7 cellular contexts compared by ENCODE assay signal in genomic region chr12:24901975-24902461, GRCh38. TPM values are rescaled to one million over a fixed set of nuclear protein-coding genes. Genes with fewer than 3 reads are reported as not detected.
DNase-seq lines count a peak whose midpoint lies in the region; ATAC-seq and TF ChIP-seq lines count a peak whose summit lies in the region.

No MANE protein-coding gene starts in this region.

- peaks cover 32% of the 10 kb centered on the region for H3K4me1 Mint-ChIP-seq in brain
- H3K4me1 Mint-ChIP-seq in stimulated activated naive CD8-positive, alpha-beta T cell treated with anti-CD3 and anti-CD28 coated beads, Interleukin-15, Interleukin-2, amounts not matched to agents 100 ng/mL and 50 ng/mL, for 24 hours (ENCODE audit: low read depth), result peaks cover 51% of the 10 kb centered on the region

- no peak for ATAC-seq in IMR-90 (ENCODE audit: low read depth)
- no peak for ATAC-seq in HG02642 (IDR thresholded peaks at IDR 0.05; ENCODE audit: poor library complexity, unreplicated experiment)
- ATAC-seq in HG03520 (IDR thresholded peaks at IDR 0.05; ENCODE audit: unreplicated experiment), result no peak
- ATAC-seq in GM21619 (IDR thresholded peaks at IDR 0.05; ENCODE audit: unreplicated experiment), result no peak

- H3K27me3 Mint-ChIP-seq in brain, result no peaks in the 10 kb centered on the region
- peaks cover 30% of the 10 kb centered on the region for H3K27me3 Mint-ChIP-seq in stimulated activated naive CD8-positive, alpha-beta T cell treated with anti-CD3 and anti-CD28 coated beads, Interleukin-15, Interleukin-2, amounts not matched to agents 100 ng/mL and 50 ng/mL, for 24 hours

- no peak overlapping the region for H3K56ac ChIP-seq in IMR-90 (ENCODE audit: extremely low read depth, insufficient read depth, low read length)

- dilution Hi-C loops in IMR-90 (cut with HindIII; ENCODE audit: low sequenced_read_pairs, unreplicated experiment), result no loop called here

- peak overlapping the region; percentile 39; the same call in 1 of the 2 replicates for H4K91ac ChIP-seq in IMR-90 (ENCODE audit: insufficient read depth, low read depth, low read length)

- TF ChIP-seq CTCF in IMR-90 (conservative IDR thresholded peaks at IDR 0.05; ENCODE audit: low read depth, low read length), result no peak
- no peak for TF ChIP-seq CTCF in brain (conservative IDR thresholded peaks at IDR 0.05)

- H2AFZ ChIP-seq in IMR-90 (replicated peaks; ENCODE audit: low read length, poor library complexity), result peak overlapping the region; percentile 24

- H3K18ac ChIP-seq in IMR-90 (ENCODE audit: low read depth, low read length), result peak overlapping the region; percentile 54; the same call in 1 of the 2 replicates

- H4K8ac ChIP-seq in IMR-90 (ENCODE audit: low read depth in 2 of 2, low read length in 2 of 2), result peak overlapping the region; percentile 56 to 76; a peak in 2 of 4 replicates

- TF ChIP-seq POLR2A in IMR-90 (IDR thresholded peaks at IDR 0.05; ENCODE audit: low read depth, low read length), result no peak

- CTCF ChIA-PET in IMR-90 (lab: Yijun Ruan, JAX), result no interaction called here

- H3K36me3 Mint-ChIP-seq in brain, result peaks cover 21% of the 10 kb centered on the region
- H3K36me3 Mint-ChIP-seq in stimulated activated naive CD8-positive, alpha-beta T cell treated with anti-CD3 and anti-CD28 coated beads, Interleukin-15, Interleukin-2, amounts not matched to agents 100 ng/mL and 50 ng/mL, for 24 hours (ENCODE audit: low read depth), result peaks cover 21% of the 10 kb centered on the region

- H3K27ac ChIP-seq in IMR-90 (ENCODE audit: insufficient read depth, low read length), result no peak overlapping the region

- peak overlapping the region; percentile 48 for H3K4me2 ChIP-seq in IMR-90 (ENCODE audit: low read depth, low read length)

- H3K14ac ChIP-seq in IMR-90 (replicated peaks; ENCODE audit: low read depth, low read length), result peak overlapping the region; percentile 44; the same call in 1 of the 2 replicates

- intact Hi-C loops in IMR-90 (cut with micrococcal nuclease), result no loop called here

- H3K79me1 ChIP-seq in IMR-90 (ENCODE audit: low read depth in 1 of 2, low read length in 2 of 2), result peaks cover 34 to 87% of the 10 kb centered on the region in 2 experiments

- peak overlapping the region; percentile 91 to 96 (median 93) for H3K4me3 Mint-ChIP-seq in brain
- peak overlapping the region; percentile 93 for H3K4me3 Mint-ChIP-seq in stimulated activated naive CD8-positive, alpha-beta T cell treated with anti-CD3 and anti-CD28 coated beads, Interleukin-15, Interleukin-2, amounts not matched to agents 100 ng/mL and 50 ng/mL, for 24 hours

- POLR2A ChIA-PET in IMR-90 (lab: Charles Lee; ENCODE audit: unreplicated experiment), result no interaction called here

- no peak overlapping the region for H2BK15ac ChIP-seq in IMR-90 (ENCODE audit: low read depth, low read length)

- H4K5ac ChIP-seq in IMR-90 (ENCODE audit: low read depth, low read length), result peak overlapping the region; percentile 89; the same call in 1 of the 2 replicates

- peak overlapping the region; percentile 51 to 99 (median 92) for H3K27ac Mint-ChIP-seq in brain
- H3K27ac Mint-ChIP-seq in stimulated activated naive CD8-positive, alpha-beta T cell treated with anti-CD3 and anti-CD28 coated beads, Interleukin-15, Interleukin-2, amounts not matched to agents 100 ng/mL and 50 ng/mL, for 24 hours, result peak overlapping the region; percentile 97

- peaks cover 26% of the 10 kb centered on the region for H3K9me1 ChIP-seq in IMR-90 (ENCODE audit: insufficient read depth, low read length)

- no TSS peak for BruUV-seq in IMR-90 (replicated peaks; lab: Mats Ljungman, UMichigan)

- peak overlapping the region; percentile 54; the same call in 1 of the 2 replicates for H2BK120ac ChIP-seq in IMR-90 (ENCODE audit: low read depth, low read length)

- H3K36me3 ChIP-seq in IMR-90 (ENCODE audit: control insufficient read depth, insufficient read depth, low read length), result no peaks in the 10 kb centered on the region

- no peak for TF ChIP-seq RAD21 in IMR-90 (IDR thresholded peaks at IDR 0.05; ENCODE audit: low read length)

- 80% methylated on average over 1 of the region's 23 CpGs; no CpG with 5 or more reads in 1 of the 2 experiments for WGBS in IMR-90 (ENCODE audit: extremely low coverage in 2 of 2, insufficient read length in 1 of 2), 2 experiments

- peak overlapping the region; percentile 29; the same call in 1 of the 2 replicates for H3K23ac ChIP-seq in IMR-90 (ENCODE audit: low read depth, low read length)

- peak overlapping the region; percentile 64 for H3K4ac ChIP-seq in IMR-90 (ENCODE audit: low read depth, low read length)

- H2AK9ac ChIP-seq in IMR-90 (replicated peaks; ENCODE audit: low read depth, low read length, poor library complexity), result no peak overlapping the region

- peaks cover 40% of the 10 kb centered on the region for H4K20me1 ChIP-seq in IMR-90 (ENCODE audit: insufficient read depth, low read length)

- no peak overlapping the region for H3K9ac ChIP-seq in IMR-90 (ENCODE audit: low read depth, low read length)

- no peak for DNase-seq in IMR-90
- peak; percentile 13 for DNase-seq in kidney tubule cell (ENCODE audit: low spot score)

- H3K4me3 ChIP-seq in IMR-90 (ENCODE audit: insufficient read depth, low read depth, low read length), result no peak overlapping the region

- peak overlapping the region; percentile 14; the same call in 1 of the 2 replicates for H2BK20ac ChIP-seq in IMR-90 (ENCODE audit: low read depth, low read length)

- peaks cover 31% of the 10 kb centered on the region for H3K4me1 ChIP-seq in IMR-90 (ENCODE audit: control insufficient read depth, insufficient read depth, low read length)

- H2BK5ac ChIP-seq in IMR-90 (ENCODE audit: low read depth, low read length, poor library complexity, severe bottlenecking), result peak overlapping the region; percentile 28

- in situ Hi-C loops in IMR-90 (cut with MboI; ENCODE audit: low sequenced_read_pairs), result no loop called here

- H3K9me3 Mint-ChIP-seq in brain, result peaks cover 0 to 4% (median 2%) of the 10 kb centered on the region in 5 experiments
- peaks cover 10% of the 10 kb centered on the region for H3K9me3 Mint-ChIP-seq in stimulated activated naive CD8-positive, alpha-beta T cell treated with anti-CD3 and anti-CD28 coated beads, Interleukin-15, Interleukin-2, amounts not matched to agents 100 ng/mL and 50 ng/mL, for 24 hours

- H3K27me3 ChIP-seq in IMR-90 (ENCODE audit: control insufficient read depth, insufficient read depth, low read length), result no peaks in the 10 kb centered on the region

- no peaks in the 10 kb centered on the region for H3K9me3 ChIP-seq in IMR-90 (ENCODE audit: control insufficient read depth, insufficient read depth, low read length)

- H2AK5ac ChIP-seq in IMR-90 (ENCODE audit: low read depth, low read length), result peak overlapping the region; percentile 83

TF ChIP-seq in IMR-90, 13 proteins besides CTCF, POLR2A, EP300 and RAD21:
- TF ChIP-seq MXI1 (IDR thresholded peaks at IDR 0.05; ENCODE audit: borderline replicate concordance, low read depth, low read length) (no peak), MAZ (IDR thresholded peaks at IDR 0.05; ENCODE audit: borderline replicate concordance, low read depth, low read length) (no peak), NFE2L2 (IDR thresholded peaks at IDR 0.05; ENCODE audit: low read depth, low read length) (no peak), SMC3 (IDR thresholded peaks at IDR 0.05; ENCODE audit: low read depth, low read length) (no peak), RFX5 (IDR thresholded peaks at IDR 0.05; ENCODE audit: low read depth, low read length) (no peak), RCOR1 (IDR thresholded peaks at IDR 0.05; ENCODE audit: insufficient replicate concordance, low read length) (no peak), MAFK (IDR thresholded peaks at IDR 0.05; ENCODE audit: low read depth, low read length) (no peak), ELK1 (IDR thresholded peaks at IDR 0.05; ENCODE audit: borderline replicate concordance, low read depth, low read length) (no peak), FOS (IDR thresholded peaks at IDR 0.05; ENCODE audit: low read depth, low read length) (no peak), CHD1 (IDR thresholded peaks at IDR 0.05; ENCODE audit: low read depth, low read length) (no peak), CEBPB (IDR thresholded peaks at IDR 0.05; ENCODE audit: low read depth, low read length) (no peak)

RNA-seq across cellular contexts. Expression of gene BCAT1, which starts 46.9 kb away (rescaled TPM):
- 580 and 683 TPM in 2 replicates for total RNA-seq in IMR-90 (2012; rRNA removed)
- polyA plus RNA-seq in IMR-90 (2012; rRNA removed) (21.3 and 30.4 TPM in 2 replicates), brain (ENCODE audit: insufficient read depth, low read depth, low replicate concordance) (1.3 TPM)
- 7.2 and 7.6 TPM in 2 replicates for polyA plus RNA-seq in IMR-90 (2012; cell fraction: cytosol; rRNA removed)
- 5.3 and 20.5 TPM in 2 replicates for polyA plus RNA-seq in IMR-90 (2012; cell fraction: nucleus; rRNA removed; ENCODE audit: low replicate concordance)
